ENCODE assay signal across 2 cellular contexts in genomic region chr5:143436871-143437270, GRCh38.
TF ChIP-seq lines count a peak whose summit lies in the region.

No MANE protein-coding gene starts in this region.

TF ChIP-seq in K562, 482 proteins besides CTCF, POLR2A, EP300 and RAD21:
- TF ChIP-seq ZNF507 (tag; conservative IDR thresholded peaks at IDR 0.05) (no peak), FOXK2 (conservative IDR thresholded peaks at IDR 0.05 in 1 of 2, IDR thresholded peaks at IDR 0.05 in 1 of 2; ENCODE audit: low read depth in 2 of 2) (no peak), PHF20 (IDR thresholded peaks at IDR 0.05; ENCODE audit: partially characterized antibody) (no peak), FOSL1 (tag; conservative IDR thresholded peaks at IDR 0.05) (0 out of 2 replicates have a peak, but pooled peaks have one; percentile 31)

TF ChIP-seq in SK-N-SH, 30 proteins besides CTCF, POLR2A, EP300 and RAD21:
- TF ChIP-seq MXI1 (IDR thresholded peaks at IDR 0.05; ENCODE audit: low read depth, low read length), result no peak
- TF ChIP-seq FOXJ3 (CRISPR knock-in tag; IDR thresholded peaks at IDR 0.05), result no peak
- no peak for TF ChIP-seq TAF1 (IDR thresholded peaks at IDR 0.05; ENCODE audit: borderline replicate concordance, low read depth, low read length)
- TF ChIP-seq FOXM1 (IDR thresholded peaks at IDR 0.05; ENCODE audit: low read depth), result no peak
- no peak for TF ChIP-seq GATA2 (CRISPR knock-in tag; IDR thresholded peaks at IDR 0.05)
- TF ChIP-seq EZH2phosphoT487 (IDR thresholded peaks at IDR 0.05; ENCODE audit: borderline replicate concordance, low read depth), result no peak
- TF ChIP-seq PBX3 (IDR thresholded peaks at IDR 0.05), result no peak
- TF ChIP-seq IRF3 (IDR thresholded peaks at IDR 0.05; ENCODE audit: low read depth, low read length), result no peak
- no peak for TF ChIP-seq USF1 (IDR thresholded peaks at IDR 0.05; ENCODE audit: borderline replicate concordance, low read depth)
- TF ChIP-seq NRF1 (IDR thresholded peaks at IDR 0.05; ENCODE audit: low read depth, low read length), result no peak
- no peak for TF ChIP-seq TCF12 (IDR thresholded peaks at IDR 0.05)
- TF ChIP-seq MEF2A (IDR thresholded peaks at IDR 0.05; ENCODE audit: borderline replicate concordance, low read depth), result no peak
- no peak for TF ChIP-seq YY1 (IDR thresholded peaks at IDR 0.05; ENCODE audit: low read depth)
- TF ChIP-seq USF2 (IDR thresholded peaks at IDR 0.05; ENCODE audit: borderline replicate concordance, low read depth, low read length), result no peak
- TF ChIP-seq RCOR1 (IDR thresholded peaks at IDR 0.05; ENCODE audit: low read length), result no peak
TF ChIP-seq in SK-N-SH: peak in this region for 0.
